22 cellular contexts compared by ENCODE assay signal in genomic region chr16:14350626-14351025, GRCh38.
DNase-seq lines count a peak whose midpoint lies in the region; ATAC-seq and TF ChIP-seq lines count a peak whose summit lies in the region.
"Had no signal": no experiment of that assay in that cellular context is flagged by ENCODE, and none has a peak within 500 bp of the region (broad histone marks: within the 10 kb centered on the region; RNA-seq: fewer than 3 reads in every experiment).

No MANE protein-coding gene starts in this region.

- DNase-seq in OCI-LY7 (ENCODE audit: low spot score): no peak
- DNase-seq in nephron progenitor cell: no peak
- peak; percentile 61 to 69 for DNase-seq in thyroid gland
- DNase-seq in superior temporal gyrus (ENCODE audit: extremely low spot score): no peak
- DNase-seq: C1 segment of cervical spinal cord; CD4-positive, alpha-beta memory T cell; COR-L47; DMS53; KBM-7; MG63; NCI-H1417; NCI-H1694; NCI-H2029 treated with DMSO at 0.1 percent for 48 hours; NCI-H446 treated with DMSO at 0.1 percent for 48 hours; NCI-H82; NK-92 treated with Interleukin-12 subunit alpha and Interleukin-12 subunit beta, amount 100 ng/mL, for 24 hours; Right ventricle myocardium superior; RPMI8226 had no signal

- CTCF ChIA-PET in OCI-LY7 (lab: Charles Lee; ENCODE audit: unreplicated experiment): no interaction called here

- H3K27ac ChIP-seq in DOHH2 (ENCODE audit: low read depth, low read length) (no peak overlapping the region), OCI-LY7 (ENCODE audit: low read depth, low read length, poor library complexity, severe bottlenecking) (peak overlapping the region; percentile 60), thyroid gland (no peak overlapping the region)
- H3K27ac ChIP-seq: SJSA1 had no signal

- peaks cover 3% of the 10 kb centered on the region; the same call in 1 of the 2 replicates for H3K36me3 ChIP-seq in DOHH2 (ENCODE audit: control insufficient read depth, low read length)
- H3K36me3 ChIP-seq in OCI-LY7 (ENCODE audit: insufficient read depth, low read length): no peaks in the 10 kb centered on the region
- H3K36me3 ChIP-seq in thyroid gland: no peaks in the 10 kb centered on the region
- H3K36me3 ChIP-seq: MG63, SJSA1 had no signal

- H2AFZ ChIP-seq in OCI-LY7 (ENCODE audit: low read length): peak overlapping the region; percentile 67; the same call in 1 of the 2 replicates

- peak overlapping the region; percentile 27 for H3K4me2 ChIP-seq in DOHH2 (ENCODE audit: low read length)
- H3K4me2 ChIP-seq in OCI-LY7 (ENCODE audit: low read length): peak overlapping the region; percentile 64

- no peak overlapping the region for H3K4me3 Mint-ChIP-seq in nephron progenitor cell
- H3K4me3 Mint-ChIP-seq: CD4-positive, alpha-beta memory T cell had no signal

- H3F3A ChIP-seq in DOHH2 (ENCODE audit: control insufficient read depth, insufficient read depth): peaks cover 21% of the 10 kb centered on the region

- H3K9me2 ChIP-seq in DOHH2 (replicated peaks; ENCODE audit: control insufficient read depth, low read length): no peaks in the 10 kb centered on the region
- H3K9me2 ChIP-seq in OCI-LY7 (ENCODE audit: insufficient read depth, low read length): no peaks in the 10 kb centered on the region

- POLR2A ChIA-PET in OCI-LY7 (lab: Charles Lee): no interaction called here

- TSS peak; percentile 75 for BruUV-seq in OCI-LY7 (replicated peaks; lab: Mats Ljungman, UMichigan)

- WGBS in thyroid gland, 2 donors: 26 to 32% methylated on average over 8 of the region's 8 CpGs

- H4K20me1 ChIP-seq in DOHH2 (ENCODE audit: control insufficient read depth, insufficient read depth, low read depth, low read length) (no peaks in the 10 kb centered on the region), OCI-LY7 (ENCODE audit: insufficient read depth, low read length) (no peaks in the 10 kb centered on the region)

- peaks cover 9% of the 10 kb centered on the region for H3K4me1 Mint-ChIP-seq in nephron progenitor cell

- H3K9me3 Mint-ChIP-seq in nephron progenitor cell: peaks cover 6% of the 10 kb centered on the region

- H3K27ac Mint-ChIP-seq in nephron progenitor cell: peak overlapping the region; percentile 91
- H3K27ac Mint-ChIP-seq: CD4-positive, alpha-beta memory T cell had no signal

- no peak for ATAC-seq in GM19397 (IDR thresholded peaks at IDR 0.05; ENCODE audit: unreplicated experiment)
- ATAC-seq in HG03354 (IDR thresholded peaks at IDR 0.05; ENCODE audit: poor library complexity, severe bottlenecking, unreplicated experiment): no peak

- TF ChIP-seq CTCF in DOHH2 (IDR thresholded peaks at IDR 0.05; ENCODE audit: low read depth, low read length, poor library complexity, severe bottlenecking) (no peak), OCI-LY7 (conservative IDR thresholded peaks at IDR 0.05; ENCODE audit: low read length) (no peak), nephron progenitor cell (IDR thresholded peaks at IDR 0.05) (no peak), thyroid gland (IDR thresholded peaks at IDR 0.05) (no peak)

- H3K27me3 ChIP-seq in DOHH2 (ENCODE audit: control insufficient read depth, low read length) (no peaks in the 10 kb centered on the region), thyroid gland (no peaks in the 10 kb centered on the region)
- H3K27me3 ChIP-seq: MG63, SJSA1 had no signal

- H3K4me1 ChIP-seq in DOHH2 (ENCODE audit: control insufficient read depth, low read length) (peaks cover 48% of the 10 kb centered on the region), OCI-LY7 (ENCODE audit: insufficient read depth, low read length, poor library complexity, severe bottlenecking) (peaks cover 56% of the 10 kb centered on the region), thyroid gland (peaks cover 12 to 16% of the 10 kb centered on the region in 2 donors)

- intact Hi-C loops in OCI-LY7 (cut with micrococcal nuclease; ENCODE audit: unreplicated experiment) (no loop called here), thyroid gland (cut with DNase I) (no loop called here)

- H3K27me3 Mint-ChIP-seq in nephron progenitor cell (ENCODE audit: low read depth, poor library complexity): peaks cover 12% of the 10 kb centered on the region

- H3K9me3 ChIP-seq in DOHH2 (ENCODE audit: control insufficient read depth, insufficient read depth, low read length) (no peaks in the 10 kb centered on the region), OCI-LY7 (ENCODE audit: low read length) (no peaks in the 10 kb centered on the region), thyroid gland (no peaks in the 10 kb centered on the region)
- H3K9me3 ChIP-seq: MG63, SJSA1 had no signal

- no peak for TF ChIP-seq POLR2A in thyroid gland (IDR thresholded peaks at IDR 0.05)

- no peaks in the 10 kb centered on the region for H3K36me3 Mint-ChIP-seq in nephron progenitor cell (ENCODE audit: low read depth)
- H3K36me3 Mint-ChIP-seq: CD4-positive, alpha-beta memory T cell had no signal

- no peaks in the 10 kb centered on the region for H3K79me2 ChIP-seq in DOHH2 (ENCODE audit: control insufficient read depth, low read length)
- H3K79me2 ChIP-seq in OCI-LY7 (ENCODE audit: insufficient read depth, low read depth, low read length): no peaks in the 10 kb centered on the region

- H3K4me3 ChIP-seq in DOHH2 (ENCODE audit: low read length) (peak overlapping the region; percentile 14; the same call in 1 of the 2 replicates), OCI-LY7 (ENCODE audit: low read depth, low read length, poor library complexity, severe bottlenecking) (peak overlapping the region; percentile 29), thyroid gland (replicated peaks in 1 of 3) (no peak overlapping the region)
- H3K4me3 ChIP-seq: MG63, SJSA1 had no signal

Comparison
In these comparisons a context has a peak if more than half of its experiments do, and no peak if none do; other contexts are left out.
1. H3K4me3 ChIP-seq: peak in DOHH2 (single experiment) and OCI-LY7 (single experiment); none in thyroid gland (0 of 3).
2. DNase-seq: peak in thyroid gland (2 of 2); none in OCI-LY7 (single experiment), nephron progenitor cell (single experiment) and superior temporal gyrus (single experiment).